9 cellular contexts compared by ENCODE assay signal in the genomic region with DNA sequence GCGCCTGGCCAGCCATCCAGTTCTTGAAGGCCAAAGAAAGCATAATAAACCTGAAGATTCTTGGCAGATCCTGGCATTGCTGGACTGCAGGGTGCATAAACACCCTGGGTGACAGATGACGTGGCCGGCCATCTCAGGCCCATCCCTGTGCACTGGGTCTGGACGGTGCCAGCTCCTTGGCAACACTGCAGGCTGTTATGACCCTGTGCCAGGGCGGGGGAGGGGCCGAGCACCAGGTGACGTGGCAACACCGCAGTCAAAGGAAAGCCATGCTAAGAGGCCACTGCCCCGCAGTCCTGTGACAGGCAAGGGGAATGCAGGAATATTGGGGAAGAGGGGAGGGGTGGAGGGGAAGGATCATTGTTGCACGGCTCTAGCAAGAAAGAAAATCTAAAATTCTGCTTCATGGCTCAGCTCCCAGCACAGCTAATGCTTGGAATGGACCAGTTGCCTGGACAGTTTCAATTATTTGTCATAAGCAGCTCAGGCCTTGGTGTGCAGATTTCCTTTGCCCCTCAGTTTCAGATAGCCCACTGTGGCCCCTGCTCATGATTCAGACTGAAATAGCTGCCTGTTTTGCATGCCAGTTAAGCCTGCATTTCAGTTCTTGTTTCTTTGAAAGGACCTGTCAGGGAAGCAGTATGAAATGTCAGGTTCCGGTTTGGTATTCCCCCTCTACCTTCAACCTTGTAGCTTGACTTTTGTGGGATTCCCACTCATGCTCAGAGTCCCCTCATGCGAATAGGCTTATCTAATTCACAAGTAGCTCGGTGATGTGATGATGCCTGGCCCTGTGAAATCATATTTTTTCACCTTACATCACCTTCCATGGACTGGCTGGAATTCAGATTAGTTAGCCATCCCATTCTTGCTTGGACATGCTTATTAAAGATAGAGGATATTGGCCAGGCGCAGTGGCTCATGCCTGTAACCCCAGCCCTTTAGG. TPM values are rescaled to one million over a fixed set of nuclear protein-coding genes. Genes with fewer than 3 reads are reported as not detected.
DNase-seq lines count a peak whose midpoint lies in the region; TF ChIP-seq lines count a peak whose summit lies in the region.
"Had no signal": no experiment of that assay in that cellular context is flagged by ENCODE, and none has a peak within 500 bp of the region (broad histone marks: within the 10 kb centered on the region; RNA-seq: fewer than 3 reads in every experiment).

No MANE protein-coding gene starts in this region.

- no peaks in the 10 kb centered on the region for H3K9me3 ChIP-seq in breast epithelium
- H3K9me3 ChIP-seq: A549 had no signal

- no peak for TF ChIP-seq CTCF in breast epithelium (IDR thresholded peaks at IDR 0.05)

- no peaks in the 10 kb centered on the region for H3K4me1 ChIP-seq in breast epithelium
- H3K4me1 ChIP-seq: A549 had no signal

- H3K36me3 ChIP-seq in breast epithelium = no peaks in the 10 kb centered on the region

- H3K27me3 ChIP-seq in breast epithelium = no peaks in the 10 kb centered on the region

- no peak for TF ChIP-seq POLR2A in breast epithelium (IDR thresholded peaks at IDR 0.05)

- H3K4me3 ChIP-seq in breast epithelium = no peak overlapping the region
- H3K4me3 ChIP-seq: A549 had no signal

- peak overlapping the region; percentile 75 to 78 for H3K27ac ChIP-seq in breast epithelium
- H3K27ac ChIP-seq: A549 had no signal

- intact Hi-C loops in breast epithelium (cut with DNase I; ENCODE audit: low total_unique reads) = no loop called here

- DNase-seq in DMS153 (lab: John Stamatoyannopoulos, UW) (peak; percentile 5), DMS153 treated with DMSO at 0.1 percent for 48 hours (lab: John Stamatoyannopoulos, UW; ENCODE audit: unreplicated experiment) (no peak), GOT3 (lab: John Stamatoyannopoulos, UW) (peak; percentile 28), NCI-H1092 (lab: John Stamatoyannopoulos, UW) (peak; percentile 57), breast epithelium (ENCODE audit: low spot score in 2 of 2) (peak; percentile 91 to 92), mesenteric fat pad (ENCODE audit: low spot score) (peak; percentile 91), COR-L47 (lab: John Stamatoyannopoulos, UW) (no peak), NCI-H2081 (lab: John Stamatoyannopoulos, UW) (no peak)

RNA-seq across cellular contexts. Expression of a gene that starts 29.7 kb away (rescaled TPM):
- total RNA-seq in breast epithelium = 100 to 1,000 TPM in 2 of 3 donors, 10 to 100 TPM in 1; 82.6 to 136 (median 125) TPM
- total RNA-seq in mesenteric fat pad = 103 TPM

Comparison
In these comparisons a context has a peak if more than half of its experiments do, and no peak if none do; other contexts are left out.
1. DNase-seq: peak in DMS153 (single experiment), GOT3 (single experiment), NCI-H1092 (single experiment), breast epithelium (2 of 2) and mesenteric fat pad (single experiment); none in DMS153 treated with DMSO at 0.1 percent for 48 hours (single experiment), COR-L47 (single experiment) and NCI-H2081 (0 of 2).